15 cellular contexts compared by ENCODE assay signal in genomic region chr4:68194305-68194704, GRCh38. TPM values are rescaled to one million over a fixed set of nuclear protein-coding genes. Genes with fewer than 3 reads are reported as not detected.
"Had no signal": no experiment of that assay in that cellular context is flagged by ENCODE, and none has a peak within 500 bp of the region (broad histone marks: within the 10 kb centered on the region; RNA-seq: fewer than 3 reads in every experiment).

No MANE protein-coding gene starts in this region.

RNA-seq across cellular contexts. Expression of gene TMPRSS11B, which starts 51.2 kb away (rescaled TPM):
- total RNA-seq: activated B cell treated with CpG ODN at 0.5 μM for 24 hours; activated CD4-positive, alpha-beta memory T cell treated with anti-CD3 and anti-CD28 coated beads for 36 hours; activated CD4-positive, alpha-beta memory T cell treated with anti-CD3 and anti-CD28 coated beads, Interleukin-2, amount 10 ng/mL, durations not matched to agents 7 days and 5 days; activated CD4-positive, alpha-beta T cell treated with anti-CD3 and anti-CD28 coated beads for 36 hours; activated CD4-positive, alpha-beta T cell treated with anti-CD3 and anti-CD28 coated beads, Interleukin-2, amount 10 ng/mL, durations not matched to agents 24 days and 14 days; activated CD4-positive, alpha-beta T cell treated with anti-CD3 and anti-CD28 coated beads, Interleukin-2, amount 10 ng/mL, durations not matched to agents 7 days and 5 days; activated CD8-positive, alpha-beta memory T cell treated with anti-CD3 and anti-CD28 coated beads for 36 hours; activated CD8-positive, alpha-beta memory T cell treated with anti-CD3 and anti-CD28 coated beads, Interleukin-2, amount 10 ng/mL, durations not matched to agents 7 days and 5 days; activated CD8-positive, alpha-beta T cell treated with anti-CD3 and anti-CD28 coated beads for 36 hours; activated CD8-positive, alpha-beta T cell treated with anti-CD3 and anti-CD28 coated beads, Interleukin-2, amount 10 ng/mL, durations not matched to agents 7 days and 5 days; T-cell; T-helper 1 cell treated with Interleukin-12 subunit alpha and Interleukin-12 subunit beta and Interleukin-4 antibody, amounts not matched to agents 30 ng/mL and 1 ng/mL, for 36 hours; T-helper 17 cell; T-helper 2 cell treated with Interferon-gamma antibody and Interleukin-4, amounts not matched to agents 100 ng/mL and 5 ng/mL, for 36 hours; WTC11 had no signal
